18 cellular contexts compared by ENCODE assay signal in genomic region chr3:46168583-46168982, GRCh38. TPM values are rescaled to one million over a fixed set of nuclear protein-coding genes. Genes with fewer than 3 reads are reported as not detected.
"Had no signal": no experiment of that assay in that cellular context is flagged by ENCODE, and none has a peak within 500 bp of the region (broad histone marks: within the 10 kb centered on the region; RNA-seq: fewer than 3 reads in every experiment).

No MANE protein-coding gene starts in this region.

- DNase-seq: activated CD4-positive, alpha-beta memory T cell treated with anti-CD3 and anti-CD28 coated beads for 36 hours; activated CD4-positive, alpha-beta T cell treated with anti-CD3 and anti-CD28 coated beads for 36 hours; activated CD8-positive, alpha-beta memory T cell treated with anti-CD3 and anti-CD28 coated beads, Interleukin-2, amount 10 ng/mL, durations not matched to agents 7 days and 5 days; activated naive CD4-positive, alpha-beta T cell treated with anti-CD3 and anti-CD28 coated beads for 36 hours; activated naive CD8-positive, alpha-beta T cell treated with anti-CD3 and anti-CD28 coated beads, Interleukin-2, amount 50 U/mL, for 24 hours; activated T-cell treated with anti-CD3 and anti-CD28 coated beads, Interleukin-2, amount 50 U/mL, for 1 hour; heart left ventricle; left lung; natural killer cell; stimulated activated CD4-positive, alpha-beta T cell treated with anti-CD3 and anti-CD28 coated beads, Interleukin-15, amount 100 ng/mL, for 24 hours; stimulated activated CD4-positive, alpha-beta T cell treated with anti-CD3 and anti-CD28 coated beads, Interleukin-4, amount 100 ng/mL, for 1 hour; stimulated activated naive B cell treated with anti-CD40 and anti-IgM and Interleukin-4, amounts not matched to agents 10 μg/mL and 1 μg/mL and 100 μg/mL, for 72 hours; T-helper 17 cell; tibial artery had no signal

- H3K27ac ChIP-seq: cardiac muscle cell, esophagus muscularis mucosa, heart left ventricle, neutrophil, parathyroid adenoma, tibial artery had no signal

- H3K9me3 ChIP-seq: neutrophil had no signal

- H3K36me3 ChIP-seq: cardiac muscle cell, esophagus muscularis mucosa, heart left ventricle, left lung, neutrophil, tibial artery had no signal

- H3K4me3 ChIP-seq: cardiac muscle cell, esophagus muscularis mucosa, heart left ventricle, left lung, tibial artery had no signal

- H3K4me1 ChIP-seq: esophagus muscularis mucosa, heart left ventricle, left lung, tibial artery had no signal

- ATAC-seq: activated CD4-positive, alpha-beta T cell treated with anti-CD3 and anti-CD28 coated beads for 36 hours; activated CD8-positive, alpha-beta memory T cell treated with anti-CD3 and anti-CD28 coated beads, Interleukin-2, amount 10 ng/mL, durations not matched to agents 7 days and 5 days; activated naive CD8-positive, alpha-beta T cell treated with anti-CD3 and anti-CD28 coated beads, Interleukin-2, amount 50 U/mL, for 24 hours; heart left ventricle; left lung; natural killer cell; stimulated activated naive B cell treated with anti-CD40 and anti-IgM and Interleukin-4, amounts not matched to agents 10 μg/mL and 1 μg/mL and 100 μg/mL, for 72 hours; T-helper 17 cell had no signal

- H3K27me3 ChIP-seq: cardiac muscle cell, esophagus muscularis mucosa, heart left ventricle, left lung, neutrophil, tibial artery had no signal

RNA-seq across cellular contexts. Expression of gene CCR1, which starts 39.5 kb away (rescaled TPM):
- total RNA-seq: activated naive CD4-positive, alpha-beta T cell treated with anti-CD3 and anti-CD28 coated beads for 36 hours; cardiac muscle cell had no signal
- polyA plus RNA-seq: cardiac muscle cell had no signal
